In genomic region chr11:69048056-69048717, GRCh38 we compare ENCODE assay signal across 8 cellular contexts. TPM values are rescaled to one million over a fixed set of nuclear protein-coding genes. Genes with fewer than 3 reads are reported as not detected.
DNase-seq lines count a peak whose midpoint lies in the region; ATAC-seq and TF ChIP-seq lines count a peak whose summit lies in the region.

No MANE protein-coding gene starts in this region.

- no peaks in the 10 kb centered on the region for H3K36me3 Mint-ChIP-seq in activated naive CD8-positive, alpha-beta T cell treated with anti-CD3 and anti-CD28 coated beads, Interleukin-2, amount 50 U/mL, for 24 hours (ENCODE audit: low read depth)

- no peaks in the 10 kb centered on the region for H3K9me3 Mint-ChIP-seq in activated naive CD8-positive, alpha-beta T cell treated with anti-CD3 and anti-CD28 coated beads, Interleukin-2, amount 50 U/mL, for 24 hours

- H3K4me1 Mint-ChIP-seq in activated naive CD8-positive, alpha-beta T cell treated with anti-CD3 and anti-CD28 coated beads, Interleukin-2, amount 50 U/mL, for 24 hours = peaks cover 30% of the 10 kb centered on the region

- ATAC-seq in heart left ventricle = no peak
- ATAC-seq in left ventricle myocardium superior = no peak
- no peak for ATAC-seq in activated naive CD8-positive, alpha-beta T cell treated with anti-CD3 and anti-CD28 coated beads, Interleukin-2, amount 50 U/mL, for 24 hours
- ATAC-seq in right lobe of liver = no peak
- ATAC-seq in upper lobe of right lung = no peak

- TF ChIP-seq CTCF in heart left ventricle (IDR thresholded peaks at IDR 0.05) (no peak), right lobe of liver (IDR thresholded peaks at IDR 0.05) (no peak), upper lobe of right lung (IDR thresholded peaks at IDR 0.05) (no peak)

- no peaks in the 10 kb centered on the region for H3K27me3 ChIP-seq in heart left ventricle
- no peaks in the 10 kb centered on the region for H3K27me3 ChIP-seq in right lobe of liver
- H3K27me3 ChIP-seq in upper lobe of right lung = no peaks in the 10 kb centered on the region

- H3K4me3 ChIP-seq in heart left ventricle (peak overlapping the region; percentile 67 to 100 (median 87)), right lobe of liver (peak overlapping the region; percentile 73 to 98 (median 79)), upper lobe of right lung (peak overlapping the region; percentile 98)

- H3K36me3 ChIP-seq in heart left ventricle = no peaks in the 10 kb centered on the region
- H3K36me3 ChIP-seq in right lobe of liver = no peaks in the 10 kb centered on the region
- H3K36me3 ChIP-seq in upper lobe of right lung = no peaks in the 10 kb centered on the region

- H3K4me3 Mint-ChIP-seq in activated naive CD8-positive, alpha-beta T cell treated with anti-CD3 and anti-CD28 coated beads, Interleukin-2, amount 50 U/mL, for 24 hours = peak overlapping the region; percentile 73

- TF ChIP-seq POLR2A in heart left ventricle (IDR thresholded peaks at IDR 0.05) (no peak), right lobe of liver (IDR thresholded peaks at IDR 0.05) (no peak)

- 23 to 30% (median 28%) methylated on average over 9 to 10 of the region's 10 CpGs for WGBS in heart left ventricle, 4 donors
- 24% methylated on average over 6 of the region's 10 CpGs for WGBS in right lobe of liver (ENCODE audit: insufficient coverage, low coverage, low lambda C conversion rate, missing lambda C conversion rate)

- H3K4me1 ChIP-seq in heart left ventricle (peaks cover 0 to 59% (median 42%) of the 10 kb centered on the region in 12 donors), right lobe of liver (peaks cover 0 to 39% (median 18%) of the 10 kb centered on the region in 4 donors), upper lobe of right lung (peaks cover 21% of the 10 kb centered on the region)

- H3K9me3 ChIP-seq in heart left ventricle (no peaks in the 10 kb centered on the region), right lobe of liver (no peaks in the 10 kb centered on the region), upper lobe of right lung (no peaks in the 10 kb centered on the region)

- H3K27ac Mint-ChIP-seq in activated naive CD8-positive, alpha-beta T cell treated with anti-CD3 and anti-CD28 coated beads, Interleukin-2, amount 50 U/mL, for 24 hours = peak overlapping the region; percentile 44

- H3K27ac ChIP-seq in heart left ventricle (peak overlapping the region in 9 of 12 donors; percentile 87 to 98 (median 94)), right lobe of liver (no peak overlapping the region), upper lobe of right lung (peak overlapping the region; percentile 18)

- DNase-seq in heart left ventricle = peak in 1 of 5 donors; percentile 13
- no peak for DNase-seq in left ventricle myocardium superior
- DNase-seq in activated naive CD8-positive, alpha-beta T cell treated with anti-CD3 and anti-CD28 coated beads, Interleukin-2, amount 50 U/mL, for 24 hours = no peak
- no peak for DNase-seq in right lobe of liver
- DNase-seq in upper lobe of right lung = no peak
- DNase-seq in NCI-H2171 (lab: John Stamatoyannopoulos, UW) = no peak
- DNase-seq in stimulated activated CD4-positive, alpha-beta T cell treated with anti-CD3 and anti-CD28 coated beads, Interleukin-2, amount 100 ng/mL, for 24 hours = no peak
- DNase-seq in SKM-1 treated with dmso at 0.1 percent for 144 hours (lab: John Stamatoyannopoulos, UW; ENCODE audit: unreplicated experiment) = no peak

- intact Hi-C loops in heart left ventricle (cut with DNase I) = loop anchor here in 8 of 10 donors (2.0 to 10.0 kb wide), 4 partner anchors 39 to 143 kb away; partner anchors contain the start of genes IGHMBP2 (in 1 of the 8) and MRPL21 (in 1 of the 8)
- intact Hi-C loops in left ventricle myocardium superior (cut with micrococcal nuclease) = no loop called here
- intact Hi-C loops in right lobe of liver (cut with DNase I) = no loop called here
- intact Hi-C loops in upper lobe of right lung (cut with DNase I) = no loop called here

- H3K27me3 Mint-ChIP-seq in activated naive CD8-positive, alpha-beta T cell treated with anti-CD3 and anti-CD28 coated beads, Interleukin-2, amount 50 U/mL, for 24 hours = peaks cover 3% of the 10 kb centered on the region

RNA-seq across cellular contexts. Expression of gene TPCN2, which starts 0.5 kb away (rescaled TPM):
- 10 to 100 TPM in 3 of 9 donors, 1 to 10 TPM in 6; 4.1 to 17.6 (median 7.5) TPM for total RNA-seq in heart left ventricle
- 10 to 100 TPM in 1 of 2 donors, 1 to 10 TPM in 1; 4.8 to 11.1 TPM for polyA plus RNA-seq in heart left ventricle
- total RNA-seq in left ventricle myocardium superior = 7.9 TPM
- total RNA-seq in right lobe of liver = 10 to 100 TPM; 10.7 to 27.2 (median 15.6) TPM
- total RNA-seq in upper lobe of right lung = 16.6 TPM

RNA-seq across cellular contexts. Expression of gene MRGPRF, which starts 35.1 kb away (rescaled TPM):
- 10 to 100 TPM in 1 of 9 donors, 1 to 10 TPM in 8; 1.6 to 13.1 (median 3.3) TPM for total RNA-seq in heart left ventricle
- 1 to 10 TPM; 4.2 to 4.9 TPM for polyA plus RNA-seq in heart left ventricle
- 5.5 TPM for total RNA-seq in left ventricle myocardium superior
- 1 to 10 TPM; 1.6 to 3.4 (median 2.0) TPM for total RNA-seq in right lobe of liver
- 13.2 TPM for total RNA-seq in upper lobe of right lung

Comparison
In these comparisons a context has a peak if more than half of its experiments do, and no peak if none do; other contexts are left out.
1. intact Hi-C loops: an anchor here in heart left ventricle (2.0 to 10.0 kb wide); none called in left ventricle myocardium superior, right lobe of liver and upper lobe of right lung.
2. H3K27ac ChIP-seq: peak in heart left ventricle (9 of 12) and upper lobe of right lung (single experiment); none in right lobe of liver (0 of 3).
3. Peak in every context shown above with its lines, with median percentiles within 50 percentile points of each other: H3K4me3 ChIP-seq.